ENCODE assay signal across 10 cellular contexts in the genomic region with DNA sequence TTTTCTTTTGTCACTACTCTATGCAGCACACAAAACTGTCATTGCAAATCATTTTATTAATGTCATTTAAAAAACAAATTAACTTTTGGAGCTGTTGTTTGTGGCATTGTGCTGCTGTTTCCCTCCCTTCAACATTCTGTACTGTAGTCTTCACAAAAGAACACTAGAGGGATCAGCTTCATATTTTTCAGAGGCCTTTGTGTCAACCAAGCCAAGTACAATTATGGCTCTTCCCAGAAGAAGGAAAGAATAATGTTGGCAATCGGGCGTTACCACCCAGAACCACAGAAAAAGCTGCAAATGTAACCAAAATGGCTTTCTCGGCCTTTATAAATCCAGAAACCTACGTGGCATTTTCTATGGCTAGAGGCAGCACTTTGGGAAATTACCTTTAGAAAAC.
DNase-seq lines count a peak whose midpoint lies in the region; ATAC-seq, FAIRE-seq and TF ChIP-seq lines count a peak whose summit lies in the region.
"Had no signal": no experiment of that assay in that cellular context is flagged by ENCODE, and none has a peak within 500 bp of the region (broad histone marks: within the 10 kb centered on the region; RNA-seq: fewer than 3 reads in every experiment).

No MANE protein-coding gene starts in this region.

- H3K4me3 Mint-ChIP-seq in stimulated activated naive CD8-positive, alpha-beta T cell treated with anti-CD3 and anti-CD28 coated beads, Interleukin-15, amount 100 ng/mL, for 72 hours, result no peak overlapping the region
- H3K4me3 Mint-ChIP-seq: activated T-cell treated with anti-CD3 and anti-CD28 coated beads, Interleukin-2, amount 50 U/mL, for 24 hours had no signal

- DNase-seq in NCI-H1105 treated with DMSO at 0.1 percent for 48 hours (lab: John Stamatoyannopoulos, UW), result peak; percentile 29
- no peak for DNase-seq in NCI-H1105 (lab: John Stamatoyannopoulos, UW)
- DNase-seq in adrenal gland, result peak in 1 of 7 donors; percentile 14
- peak; percentile 75 for DNase-seq in left kidney (ENCODE audit: low read depth, low spot score)
- peak; percentile 31 for DNase-seq in urothelium cell line (ENCODE audit: low spot score)
- DNase-seq in UCSD-AML1 (lab: John Stamatoyannopoulos, UW; ENCODE audit: unreplicated experiment), result no peak
- no peak for DNase-seq in stimulated activated naive CD8-positive, alpha-beta T cell treated with anti-CD3 and anti-CD28 coated beads, Interleukin-15, amount 100 ng/mL, for 72 hours
- DNase-seq: activated T-cell treated with anti-CD3 and anti-CD28 coated beads, Interleukin-2, amount 50 U/mL, for 24 hours had no signal

- TF ChIP-seq POLR2A in adrenal gland (IDR thresholded peaks at IDR 0.05), result no peak

- peak; percentile 25 to 71 (median 62) for TF ChIP-seq CTCF in adrenal gland (IDR thresholded peaks at IDR 0.05)

- H3K27me3 ChIP-seq in adrenal gland, result no peaks in the 10 kb centered on the region

- no peak for FAIRE-seq in urothelium cell line (lab: Jason Lieb, UNC)
- FAIRE-seq: A204.1 had no signal

- no peaks in the 10 kb centered on the region for H3K36me3 ChIP-seq in adrenal gland (replicated peaks in 1 of 2)

- H3K27ac ChIP-seq in adrenal gland, result peak overlapping the region in 1 of 5 donors; percentile 43

- intact Hi-C loops in adrenal gland (cut with DNase I), result loop anchor here in 1 of 2 donors (5.0 kb wide), 1 partner anchor 96 kb away; a partner anchor contains a TSS

- H3K4me1 ChIP-seq in adrenal gland (replicated peaks in 1 of 2), result peaks cover 3 to 26% of the 10 kb centered on the region in 2 donors

- H3K27me3 Mint-ChIP-seq in stimulated activated naive CD8-positive, alpha-beta T cell treated with anti-CD3 and anti-CD28 coated beads, Interleukin-15, amount 100 ng/mL, for 72 hours, result peaks cover 20% of the 10 kb centered on the region

- ATAC-seq in GM19035 (IDR thresholded peaks at IDR 0.05; ENCODE audit: unreplicated experiment), result no peak
- no peak for ATAC-seq in stimulated activated naive CD8-positive, alpha-beta T cell treated with anti-CD3 and anti-CD28 coated beads, Interleukin-15, amount 100 ng/mL, for 72 hours

- no peaks in the 10 kb centered on the region for H3K9me3 Mint-ChIP-seq in stimulated activated naive CD8-positive, alpha-beta T cell treated with anti-CD3 and anti-CD28 coated beads, Interleukin-15, amount 100 ng/mL, for 72 hours
- H3K9me3 Mint-ChIP-seq: activated T-cell treated with anti-CD3 and anti-CD28 coated beads, Interleukin-2, amount 50 U/mL, for 24 hours had no signal

- H3K27ac Mint-ChIP-seq in stimulated activated naive CD8-positive, alpha-beta T cell treated with anti-CD3 and anti-CD28 coated beads, Interleukin-15, amount 100 ng/mL, for 72 hours, result no peak overlapping the region
- H3K27ac Mint-ChIP-seq: activated T-cell treated with anti-CD3 and anti-CD28 coated beads, Interleukin-2, amount 50 U/mL, for 24 hours had no signal

- no peaks in the 10 kb centered on the region for H3K9me3 ChIP-seq in adrenal gland (replicated peaks in 1 of 3)

- H3K4me1 Mint-ChIP-seq in stimulated activated naive CD8-positive, alpha-beta T cell treated with anti-CD3 and anti-CD28 coated beads, Interleukin-15, amount 100 ng/mL, for 72 hours, result no peaks in the 10 kb centered on the region

- H3K4me3 ChIP-seq in adrenal gland, result no peak overlapping the region

- 46 to 55% (median 51%) methylated on average over 4 of the region's 4 CpGs for WGBS in adrenal gland, 4 donors

Comparison
In these comparisons a context has a peak if more than half of its experiments do, and no peak if none do; other contexts are left out.
1. DNase-seq: peak in NCI-H1105 treated with DMSO at 0.1 percent for 48 hours (single experiment), left kidney (single experiment) and urothelium cell line (single experiment); none in NCI-H1105 (single experiment), UCSD-AML1 (single experiment) and stimulated activated naive CD8-positive, alpha-beta T cell treated with anti-CD3 and anti-CD28 coated beads, Interleukin-15, amount 100 ng/mL, for 72 hours (0 of 2).